In genomic region chr15:49855917-49856637, GRCh38 we compare ENCODE assay signal across 11 cellular contexts.
A peak's percentile ranks its signal among the peaks of the same experiment; 100 is the strongest.
DNase-seq lines count a peak whose midpoint lies in the region; ATAC-seq and TF ChIP-seq lines count a peak whose summit lies in the region.
"Had no signal": no experiment of that assay in that cellular context is flagged by ENCODE, and none has a peak within 500 bp of the region (broad histone marks: within the 10 kb centered on the region; RNA-seq: fewer than 3 reads in every experiment).

No MANE protein-coding gene starts in this region.

- no peaks in the 10 kb centered on the region for H3K36me3 ChIP-seq in MG63
- H3K36me3 ChIP-seq in lower lobe of right lung: peaks cover 4% of the 10 kb centered on the region
- H3K36me3 ChIP-seq in vagina: no peaks in the 10 kb centered on the region
- H3K36me3 ChIP-seq: HAP-1 had no signal

- H3K4me3 ChIP-seq in MG63 (no peak overlapping the region), cardiac fibroblast (replicated peaks in 1 of 2; ENCODE audit: low read depth in 2 of 2, low read length in 2 of 2) (no peak overlapping the region), lower lobe of right lung (no peak overlapping the region), vagina (no peak overlapping the region)
- H3K4me3 ChIP-seq: HAP-1 had no signal

- H3K9me3 ChIP-seq in MG63: peaks cover 2% of the 10 kb centered on the region
- H3K9me3 ChIP-seq in lower lobe of right lung: no peaks in the 10 kb centered on the region
- no peaks in the 10 kb centered on the region for H3K9me3 ChIP-seq in vagina
- H3K9me3 ChIP-seq: HAP-1 had no signal

- intact Hi-C loops in lower lobe of right lung (cut with DNase I): no loop called here
- intact Hi-C loops in vagina (cut with DNase I): no loop called here

- H3K4me1 ChIP-seq in lower lobe of right lung: no peaks in the 10 kb centered on the region
- H3K4me1 ChIP-seq in vagina: peaks cover 21% of the 10 kb centered on the region
- H3K4me1 ChIP-seq: HAP-1 had no signal

- H3K27me3 ChIP-seq in MG63 (no peaks in the 10 kb centered on the region), lower lobe of right lung (ENCODE audit: low read depth) (no peaks in the 10 kb centered on the region), vagina (no peaks in the 10 kb centered on the region)

- peak overlapping the region; percentile 48 for H3K27ac ChIP-seq in lower lobe of right lung
- H3K27ac ChIP-seq in vagina: peak overlapping the region; percentile 63

- DNase-seq in MG63: peak; percentile 42
- peak; percentile 98 to 99 for DNase-seq in cardiac fibroblast (ENCODE audit: low read depth in 2 of 2)
- DNase-seq in lower lobe of right lung: no peak
- DNase-seq in vagina (ENCODE audit: extremely low spot score in 2 of 2): no peak
- no peak for DNase-seq in CD1c-positive myeloid dendritic cell (ENCODE audit: extremely low spot score)
- no peak for DNase-seq in NCI-H82 (lab: John Stamatoyannopoulos, UW)
- no peak for DNase-seq in SHP77 treated with DMSO at 0.1 percent for 48 hours (lab: John Stamatoyannopoulos, UW)
- DNase-seq: activated naive CD4-positive, alpha-beta T cell treated with anti-CD3 and anti-CD28 coated beads, Interleukin-2, amount 10 ng/mL, durations not matched to agents 7 days and 5 days; NCI-H2107; stimulated activated naive CD4-positive, alpha-beta T cell treated with Interleukin-2 at 50 U/mL for 16 hours had no signal

- peak; percentile 63 to 71 for ATAC-seq in lower lobe of right lung

- TF ChIP-seq CTCF in cardiac fibroblast (IDR thresholded peaks at IDR 0.05; ENCODE audit: low read depth, low read length) (no peak), lower lobe of right lung (IDR thresholded peaks at IDR 0.05) (no peak), vagina (IDR thresholded peaks at IDR 0.05) (no peak)

- no peak for TF ChIP-seq POLR2A in vagina (IDR thresholded peaks at IDR 0.05)

Comparison
In these comparisons a context has a peak if more than half of its experiments do, and no peak if none do; other contexts are left out.
1. DNase-seq: peak in MG63 (single experiment) and cardiac fibroblast (2 of 2); none in lower lobe of right lung (single experiment), vagina (0 of 2), CD1c-positive myeloid dendritic cell (single experiment), NCI-H82 (single experiment) and SHP77 treated with DMSO at 0.1 percent for 48 hours (single experiment).